Comparison of ENCODE assay signal across 8 cellular contexts in genomic region chr15:23035964-23036566, GRCh38. TPM values are rescaled to one million over a fixed set of nuclear protein-coding genes. Genes with fewer than 3 reads are reported as not detected.
DNase-seq lines count a peak whose midpoint lies in the region; ATAC-seq, FAIRE-seq and TF ChIP-seq lines count a peak whose summit lies in the region.

No MANE protein-coding gene starts in this region.

- no peak overlapping the region for H3K4me2 ChIP-seq in endothelial cell of umbilical vein (ENCODE audit: insufficient read depth, low read length)
- no peak overlapping the region for H3K4me2 ChIP-seq in osteoblast (ENCODE audit: insufficient read depth, low read length)

- H3K4me1 Mint-ChIP-seq in activated CD4-positive, alpha-beta T cell treated with anti-CD3 and anti-CD28 coated beads, Interleukin-2, amount 10 ng/mL, durations not matched to agents 7 days and 5 days = peaks cover 23% of the 10 kb centered on the region

- H2AFZ ChIP-seq in endothelial cell of umbilical vein (ENCODE audit: low read depth, low read length) (no peak overlapping the region), osteoblast (ENCODE audit: low read length) (no peak overlapping the region)

- TF ChIP-seq CTCF in left ventricle myocardium inferior (IDR thresholded peaks at IDR 0.05; ENCODE audit: borderline replicate concordance) (peak; percentile 79), endothelial cell of umbilical vein (IDR thresholded peaks at IDR 0.05; ENCODE audit: extremely low read depth in 1 of 2, insufficient read depth in 1 of 2, low read depth in 1 of 2, low read length in 2 of 2) (peak; percentile 79 to 84), osteoblast (IDR thresholded peaks at IDR 0.05; ENCODE audit: extremely low read depth, low read depth, low read length) (peak; percentile 88)

- no peaks in the 10 kb centered on the region for H3K27me3 ChIP-seq in left ventricle myocardium inferior (ENCODE audit: low read depth)
- no peaks in the 10 kb centered on the region for H3K27me3 ChIP-seq in endothelial cell of umbilical vein (ENCODE audit: control insufficient read depth in 2 of 2, insufficient read depth in 2 of 2, low read length in 2 of 2)
- no peaks in the 10 kb centered on the region for H3K27me3 ChIP-seq in osteoblast (ENCODE audit: insufficient read depth, low read length)

- ATAC-seq in Right ventricle myocardium inferior (no peak), HG03039 (IDR thresholded peaks at IDR 0.05; ENCODE audit: unreplicated experiment) (no peak), HG02981 (IDR thresholded peaks at IDR 0.05; ENCODE audit: unreplicated experiment) (no peak)

- CTCF ChIA-PET in activated CD4-positive, alpha-beta T cell treated with anti-CD3 and anti-CD28 coated beads, Interleukin-2, amount 10 ng/mL, durations not matched to agents 7 days and 5 days (lab: Charles Lee) = interaction anchor here (0.6 to 2.0 kb wide), 6 partner anchors 9 to 760 kb away, joined by 3 to 7 read pairs (median 5); no protein-coding TSS in a partner anchor
- CTCF ChIA-PET in endothelial cell of umbilical vein (lab: Charles Lee) = interaction anchor here (0.6 to 2.0 kb wide), 16 partner anchors 9 to 198 kb away, joined by 3 to 14 read pairs (median 4); no protein-coding TSS in a partner anchor

- H3K9me3 ChIP-seq in left ventricle myocardium inferior (replicated peaks) (no peaks in the 10 kb centered on the region), endothelial cell of umbilical vein (replicated peaks; ENCODE audit: control insufficient read depth, insufficient read depth, low read length) (no peaks in the 10 kb centered on the region), osteoblast (ENCODE audit: low read depth, low read length) (no peaks in the 10 kb centered on the region)

- no peak overlapping the region for H3K4me3 ChIP-seq in left ventricle myocardium inferior
- H3K4me3 ChIP-seq in endothelial cell of umbilical vein (replicated peaks in 1 of 3; ENCODE audit: insufficient read depth in 1 of 3, low read depth in 1 of 3, low read length in 3 of 3) = no peak overlapping the region
- no peak overlapping the region for H3K4me3 ChIP-seq in osteoblast (ENCODE audit: insufficient read depth, low read length)

- POLR2A ChIA-PET in activated CD4-positive, alpha-beta T cell treated with anti-CD3 and anti-CD28 coated beads, Interleukin-2, amount 10 ng/mL, durations not matched to agents 7 days and 5 days (lab: Charles Lee) = no interaction called here
- POLR2A ChIA-PET in endothelial cell of umbilical vein (lab: Charles Lee) = interaction anchor here (0.7 kb wide), 1 partner anchor 12 kb away, joined by 3 read pairs; no protein-coding TSS in a partner anchor

- no peaks in the 10 kb centered on the region for H3K27me3 Mint-ChIP-seq in activated CD4-positive, alpha-beta T cell treated with anti-CD3 and anti-CD28 coated beads, Interleukin-2, amount 10 ng/mL, durations not matched to agents 7 days and 5 days

- TF ChIP-seq POLR2A in endothelial cell of umbilical vein (IDR thresholded peaks at IDR 0.05; ENCODE audit: low read depth, low read length) = no peak

- H3K4me1 ChIP-seq in left ventricle myocardium inferior (peaks cover 22% of the 10 kb centered on the region), endothelial cell of umbilical vein (ENCODE audit: control insufficient read depth, extremely low read depth, insufficient read depth, low read length) (peaks cover 7% of the 10 kb centered on the region), osteoblast (ENCODE audit: insufficient read depth, low read length) (peaks cover 12% of the 10 kb centered on the region)

- DNase-seq in left ventricle myocardium inferior (no peak), Right ventricle myocardium inferior (ENCODE audit: missing footprints) (no peak), LHCN-M2 (ENCODE audit: low read depth) (peak; percentile 74), endothelial cell of umbilical vein (ENCODE audit: low read depth, low spot score) (peak; percentile 46), osteoblast (ENCODE audit: insufficient read length, low spot score, missing footprints) (peak; percentile 83)
- DNase-seq in activated CD4-positive, alpha-beta T cell treated with anti-CD3 and anti-CD28 coated beads, Interleukin-2, amount 10 ng/mL, durations not matched to agents 7 days and 5 days = peak; percentile 62

- H3K9me1 ChIP-seq in endothelial cell of umbilical vein (replicated peaks; ENCODE audit: control insufficient read depth, extremely low read depth, insufficient read depth, low read length) = no peaks in the 10 kb centered on the region

- intact Hi-C loops in left ventricle myocardium inferior (cut with micrococcal nuclease) = no loop called here
- intact Hi-C loops in Right ventricle myocardium inferior (cut with DNase I) = loop anchor here (10.0 kb wide), 1 partner anchor 429 kb away; no protein-coding TSS in a partner anchor
- intact Hi-C loops in endothelial cell of umbilical vein (cut with micrococcal nuclease) = no loop called here

- H3K79me2 ChIP-seq in endothelial cell of umbilical vein (ENCODE audit: control insufficient read depth, insufficient read depth, low read length) (peaks cover 12% of the 10 kb centered on the region), osteoblast (ENCODE audit: insufficient read depth, low read length) (peaks cover 20% of the 10 kb centered on the region)

- no peak overlapping the region for H3K27ac Mint-ChIP-seq in activated CD4-positive, alpha-beta T cell treated with anti-CD3 and anti-CD28 coated beads, Interleukin-2, amount 10 ng/mL, durations not matched to agents 7 days and 5 days

- no TSS peak for BruUV-seq in endothelial cell of umbilical vein (replicated peaks; lab: Mats Ljungman, UMichigan)

- H3K36me3 Mint-ChIP-seq in activated CD4-positive, alpha-beta T cell treated with anti-CD3 and anti-CD28 coated beads, Interleukin-2, amount 10 ng/mL, durations not matched to agents 7 days and 5 days (ENCODE audit: low read depth) = peaks cover 25% of the 10 kb centered on the region

- H3K27ac ChIP-seq in left ventricle myocardium inferior (replicated peaks) = no peak overlapping the region
- H3K27ac ChIP-seq in endothelial cell of umbilical vein (ENCODE audit: insufficient read depth, low read depth, low read length) = peak overlapping the region; percentile 21
- H3K27ac ChIP-seq in osteoblast (ENCODE audit: low read depth, low read length) = no peak overlapping the region

- H3K9ac ChIP-seq in endothelial cell of umbilical vein (replicated peaks; ENCODE audit: extremely low read depth, insufficient read depth, low read length) = no peak overlapping the region

- H3K36me3 ChIP-seq in left ventricle myocardium inferior (peaks cover 58% of the 10 kb centered on the region), endothelial cell of umbilical vein (ENCODE audit: control insufficient read depth in 2 of 2, extremely low read depth in 1 of 2, insufficient read depth in 2 of 2, low read length in 2 of 2) (peaks cover 3 to 22% of the 10 kb centered on the region in 2 experiments), osteoblast (ENCODE audit: insufficient read depth, low read length) (peaks cover 36% of the 10 kb centered on the region)

- no peaks in the 10 kb centered on the region for H3K9me3 Mint-ChIP-seq in activated CD4-positive, alpha-beta T cell treated with anti-CD3 and anti-CD28 coated beads, Interleukin-2, amount 10 ng/mL, durations not matched to agents 7 days and 5 days

- no peak overlapping the region for H3K4me3 Mint-ChIP-seq in activated CD4-positive, alpha-beta T cell treated with anti-CD3 and anti-CD28 coated beads, Interleukin-2, amount 10 ng/mL, durations not matched to agents 7 days and 5 days

- dilution Hi-C loops in endothelial cell of umbilical vein (cut with MboI; ENCODE audit: extremely low pct_ligation_motif_present, low sequenced_read_pairs) = no loop called here

- H4K20me1 ChIP-seq in endothelial cell of umbilical vein (replicated peaks; ENCODE audit: control insufficient read depth, extremely low read depth, insufficient read depth, low read length) (no peaks in the 10 kb centered on the region), osteoblast (ENCODE audit: insufficient read depth, low read length) (peaks cover 3% of the 10 kb centered on the region)

- FAIRE-seq in endothelial cell of umbilical vein (lab: Jason Lieb, UNC) = no peak

TF ChIP-seq in endothelial cell of umbilical vein, 7 proteins besides CTCF, POLR2A, EP300 and RAD21 (continues in another document):
- TF ChIP-seq MAX (IDR thresholded peaks at IDR 0.05; ENCODE audit: insufficient read depth, insufficient read length) = no peak

RNA-seq across cellular contexts. Expression of gene TUBGCP5, which starts 3.3 kb away (rescaled TPM):
- 11.3 TPM for total RNA-seq in left ventricle myocardium inferior
- 11.3 TPM for total RNA-seq in Right ventricle myocardium inferior
- 31.2 and 31.5 TPM in 2 replicates for total RNA-seq in LHCN-M2 (2014; rRNA removed)
- 6.5 TPM for polyA plus RNA-seq in LHCN-M2 (2012)
- 10 to 100 TPM; 21.7 to 22.2 TPM for total RNA-seq in activated CD4-positive, alpha-beta T cell treated with anti-CD3 and anti-CD28 coated beads, Interleukin-2, amount 10 ng/mL, durations not matched to agents 7 days and 5 days
- 18.4 and 18.6 TPM in 2 replicates for total RNA-seq in endothelial cell of umbilical vein
- 5.1 and 6.7 TPM in 2 replicates for polyA plus RNA-seq in endothelial cell of umbilical vein
- 8.3 and 8.6 TPM in 2 replicates for polyA plus RNA-seq in endothelial cell of umbilical vein (2011; cell fraction: cytosol; rRNA removed)
- polyA plus RNA-seq in endothelial cell of umbilical vein (2011; cell fraction: nucleus; rRNA removed) = 24.3 and 32.8 TPM in 2 replicates
- polyA plus RNA-seq in endothelial cell of umbilical vein (2012) = 7.4 and 12.9 TPM in 2 replicates
- polyA minus RNA-seq in endothelial cell of umbilical vein = 11.6 and 12.7 TPM in 2 replicates
- polyA minus RNA-seq in endothelial cell of umbilical vein (2011; cell fraction: cytosol; rRNA and poly(A)+ RNA removed) = 8.7 TPM
- 18.8 and 24.4 TPM in 2 replicates for polyA minus RNA-seq in endothelial cell of umbilical vein (2011; cell fraction: nucleus; rRNA and poly(A)+ RNA removed)
- total RNA-seq in osteoblast = 27.4 and 32.6 TPM in 2 replicates

RNA-seq across cellular contexts. Expression of gene CYFIP1, which starts 55.9 kb away (rescaled TPM):
- total RNA-seq in left ventricle myocardium inferior = 24.1 TPM
- 32.1 TPM for total RNA-seq in Right ventricle myocardium inferior
- 71.4 and 90.4 TPM in 2 replicates for total RNA-seq in LHCN-M2 (2014; rRNA removed)
- 68.6 TPM for polyA plus RNA-seq in LHCN-M2 (2012)
- 10 to 100 TPM; 14.6 to 16.3 TPM for total RNA-seq in activated CD4-positive, alpha-beta T cell treated with anti-CD3 and anti-CD28 coated beads, Interleukin-2, amount 10 ng/mL, durations not matched to agents 7 days and 5 days
- total RNA-seq in endothelial cell of umbilical vein = 135 and 158 TPM in 2 replicates
- polyA plus RNA-seq in endothelial cell of umbilical vein = 67.4 and 81.4 TPM in 2 replicates
- 50.8 and 64.0 TPM in 2 replicates for polyA plus RNA-seq in endothelial cell of umbilical vein (2011; cell fraction: cytosol; rRNA removed)
- polyA plus RNA-seq in endothelial cell of umbilical vein (2011; cell fraction: nucleus; rRNA removed) = 86.2 and 89.0 TPM in 2 replicates
- 67.9 and 76.6 TPM in 2 replicates for polyA plus RNA-seq in endothelial cell of umbilical vein (2012)
- polyA minus RNA-seq in endothelial cell of umbilical vein = 214 and 271 TPM in 2 replicates
- 23.0 TPM for polyA minus RNA-seq in endothelial cell of umbilical vein (2011; cell fraction: cytosol; rRNA and poly(A)+ RNA removed)
- 51.3 and 75.1 TPM in 2 replicates for polyA minus RNA-seq in endothelial cell of umbilical vein (2011; cell fraction: nucleus; rRNA and poly(A)+ RNA removed)
- 104 and 107 TPM in 2 replicates for total RNA-seq in osteoblast

Comparison
In these comparisons a context has a peak if more than half of its experiments do, and no peak if none do; other contexts are left out.
1. DNase-seq: peak in LHCN-M2 (single experiment), activated CD4-positive, alpha-beta T cell treated with anti-CD3 and anti-CD28 coated beads, Interleukin-2, amount 10 ng/mL, durations not matched to agents 7 days and 5 days (single experiment), endothelial cell of umbilical vein (single experiment) and osteoblast (single experiment); none in left ventricle myocardium inferior (single experiment) and Right ventricle myocardium inferior (single experiment).
2. Peak in every context shown above with its lines, with median percentiles within 50 percentile points of each other: CTCF ChIP-seq.